In the genomic region with DNA sequence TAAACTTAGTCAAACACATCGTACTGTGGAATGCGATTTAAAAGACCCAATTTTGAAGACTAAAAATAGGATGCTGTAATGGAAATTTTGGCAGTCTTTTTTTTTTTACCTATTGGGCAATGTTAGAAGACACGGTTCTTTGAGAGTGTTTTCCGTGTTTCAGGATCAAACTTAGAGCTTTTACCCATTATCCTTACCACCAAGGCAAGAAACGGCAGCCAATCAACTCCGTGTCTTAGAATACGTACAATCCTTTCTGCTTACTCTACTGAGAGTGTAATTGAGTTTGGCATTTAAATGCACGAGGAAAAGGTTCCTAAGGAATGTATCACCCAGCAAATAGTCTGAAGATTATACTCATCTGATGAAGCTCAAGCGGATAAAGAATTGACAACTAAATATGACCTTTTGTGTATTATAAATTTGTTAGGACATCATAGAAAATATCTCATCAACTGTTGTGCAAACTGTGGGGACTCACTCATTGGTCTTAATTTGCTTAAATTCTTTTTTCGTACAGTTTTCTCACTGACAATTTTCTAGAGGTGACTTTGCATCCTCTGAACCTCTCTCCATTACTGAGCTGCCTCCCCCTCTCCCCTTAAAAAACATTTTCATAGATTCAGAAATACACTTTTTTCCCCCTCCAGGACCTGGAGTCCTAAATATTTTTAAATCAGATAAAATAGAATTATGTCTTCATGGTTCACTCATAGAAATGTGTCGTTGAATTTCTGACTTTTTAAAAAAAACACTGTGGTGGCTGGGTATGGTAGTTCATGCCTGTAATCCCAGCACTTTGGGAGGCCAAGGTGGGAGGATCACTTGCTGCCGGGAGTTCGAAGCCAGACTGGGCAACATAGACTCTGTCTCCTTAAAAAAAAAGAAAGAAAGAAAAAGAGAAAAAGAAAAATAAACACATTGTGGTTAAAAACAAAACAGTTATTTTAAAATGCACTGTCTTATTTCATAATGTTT, we compare ENCODE assay signal across 8 cellular contexts. TPM values are rescaled to one million over a fixed set of nuclear protein-coding genes. Genes with fewer than 3 reads are reported as not detected.
A peak's percentile ranks its signal among the peaks of the same experiment; 100 is the strongest.
DNase-seq lines count a peak whose midpoint lies in the region; ATAC-seq and TF ChIP-seq lines count a peak whose summit lies in the region.

No MANE protein-coding gene starts in this region.

- no peak for TF ChIP-seq CTCF in PC-3 (conservative IDR thresholded peaks at IDR 0.05; ENCODE audit: low read depth, low read length)
- TF ChIP-seq CTCF in chondrocyte (IDR thresholded peaks at IDR 0.05), result no peak

- H3K4me3 ChIP-seq in PC-3 (ENCODE audit: low read length) (peak overlapping the region; percentile 88), mucosa of rectum (ENCODE audit: low read length in 2 of 2) (peak overlapping the region; percentile 91 to 100)

- H3K27me3 ChIP-seq in PC-3 (ENCODE audit: low read length) (no peaks in the 10 kb centered on the region), mucosa of rectum (ENCODE audit: control insufficient read depth in 2 of 2, insufficient read depth in 2 of 2, low read length in 2 of 2) (no peaks in the 10 kb centered on the region)

- POLR2A ChIA-PET in PC-3 (lab: Charles Lee; ENCODE audit: unreplicated experiment), result interaction anchor here (0.6 kb wide), 1 partner anchor 131 kb away, joined by 4 read pairs; no protein-coding TSS in a partner anchor

- peaks cover 67% of the 10 kb centered on the region for H3K4me1 Mint-ChIP-seq in activated naive CD4-positive, alpha-beta T cell treated with anti-CD3 and anti-CD28 coated beads, Interleukin-2, amount 10 ng/mL, durations not matched to agents 7 days and 5 days
- H3K4me1 Mint-ChIP-seq in chondrocyte (ENCODE audit: low read depth), result peaks cover 44% of the 10 kb centered on the region

- no peak for DNase-seq in activated naive CD4-positive, alpha-beta T cell treated with anti-CD3 and anti-CD28 coated beads, Interleukin-2, amount 10 ng/mL, durations not matched to agents 7 days and 5 days
- DNase-seq in activated naive CD4-positive, alpha-beta T cell (lab: John Stamatoyannopoulos, UW), result no peak
- DNase-seq in PC-3, result peak; percentile 68
- DNase-seq in chondrocyte (ENCODE audit: low spot score), result no peak
- DNase-seq in GM19240 (ENCODE audit: insufficient read length, low spot score), result no peak

- CTCF ChIA-PET in activated naive CD4-positive, alpha-beta T cell treated with anti-CD3 and anti-CD28 coated beads, Interleukin-2, amount 10 ng/mL, durations not matched to agents 7 days and 5 days (lab: Charles Lee), result no interaction called here
- CTCF ChIA-PET in PC-3 (lab: Charles Lee), result no interaction called here

- no peaks in the 10 kb centered on the region for H3F3A ChIP-seq in PC-3 (ENCODE audit: low read length, unreplicated experiment)

- H3K4me2 ChIP-seq in PC-3 (ENCODE audit: low read length), result peak overlapping the region; percentile 88

- peak overlapping the region; percentile 98 for H3K4me3 Mint-ChIP-seq in activated naive CD4-positive, alpha-beta T cell treated with anti-CD3 and anti-CD28 coated beads, Interleukin-2, amount 10 ng/mL, durations not matched to agents 7 days and 5 days
- H3K4me3 Mint-ChIP-seq in chondrocyte (ENCODE audit: unreplicated experiment), result peak overlapping the region; percentile 96

- peak overlapping the region; percentile 84 for H2AFZ ChIP-seq in PC-3 (ENCODE audit: low read length)

- H3K9me3 ChIP-seq in PC-3 (ENCODE audit: low read length), result no peaks in the 10 kb centered on the region
- H3K9me3 ChIP-seq in mucosa of rectum (ENCODE audit: control insufficient read depth in 2 of 2, low read length in 2 of 2), result no peaks in the 10 kb centered on the region

- TSS peak; percentile 43 for BruUV-seq in PC-3 (replicated peaks; lab: Mats Ljungman, UMichigan)

- peak overlapping the region; percentile 99 for H3K27ac Mint-ChIP-seq in activated naive CD4-positive, alpha-beta T cell treated with anti-CD3 and anti-CD28 coated beads, Interleukin-2, amount 10 ng/mL, durations not matched to agents 7 days and 5 days
- peak overlapping the region; percentile 91 for H3K27ac Mint-ChIP-seq in chondrocyte (ENCODE audit: unreplicated experiment)

- peaks cover 18% of the 10 kb centered on the region for H3K36me3 Mint-ChIP-seq in activated naive CD4-positive, alpha-beta T cell treated with anti-CD3 and anti-CD28 coated beads, Interleukin-2, amount 10 ng/mL, durations not matched to agents 7 days and 5 days
- H3K36me3 Mint-ChIP-seq in chondrocyte (ENCODE audit: low read depth), result no peaks in the 10 kb centered on the region

- H3K79me2 ChIP-seq in PC-3 (ENCODE audit: low read length), result peaks cover 93% of the 10 kb centered on the region

- peaks cover 14% of the 10 kb centered on the region; the same call in 1 of the 2 replicates for H4K20me1 ChIP-seq in PC-3 (ENCODE audit: low read length)

- no peak for ATAC-seq in PC-3
- no peak for ATAC-seq in GM21529 (IDR thresholded peaks at IDR 0.05; ENCODE audit: unreplicated experiment)
- no peak for ATAC-seq in GM19035 (IDR thresholded peaks at IDR 0.05; ENCODE audit: unreplicated experiment)

- peaks cover 31% of the 10 kb centered on the region for H3K4me1 ChIP-seq in PC-3 (ENCODE audit: insufficient read depth, low read length)
- H3K4me1 ChIP-seq in mucosa of rectum (ENCODE audit: control insufficient read depth in 2 of 2, insufficient read depth in 2 of 2, low read length in 2 of 2), result peaks cover 32 to 37% of the 10 kb centered on the region in 2 donors

- no peaks in the 10 kb centered on the region; the same call in 1 of the 2 replicates for H3K36me3 ChIP-seq in PC-3 (ENCODE audit: low read depth, low read length)
- H3K36me3 ChIP-seq in mucosa of rectum (ENCODE audit: control insufficient read depth in 2 of 2, insufficient read depth in 2 of 2, low read length in 2 of 2), result peaks cover 0 to 3% of the 10 kb centered on the region in 2 donors

- no peaks in the 10 kb centered on the region for H3K27me3 Mint-ChIP-seq in activated naive CD4-positive, alpha-beta T cell treated with anti-CD3 and anti-CD28 coated beads, Interleukin-2, amount 10 ng/mL, durations not matched to agents 7 days and 5 days
- no peaks in the 10 kb centered on the region for H3K27me3 Mint-ChIP-seq in chondrocyte (ENCODE audit: low read depth)

- no peaks in the 10 kb centered on the region for H3K9me2 ChIP-seq in PC-3 (replicated peaks; ENCODE audit: low read length)

- H3K9me3 Mint-ChIP-seq in activated naive CD4-positive, alpha-beta T cell treated with anti-CD3 and anti-CD28 coated beads, Interleukin-2, amount 10 ng/mL, durations not matched to agents 7 days and 5 days, result peaks cover 1% of the 10 kb centered on the region
- no peaks in the 10 kb centered on the region for H3K9me3 Mint-ChIP-seq in chondrocyte (ENCODE audit: low read depth)

- intact Hi-C loops in PC-3 (cut with micrococcal nuclease), result loop anchor here (2.0 to 10.0 kb wide), 2 partner anchors 49 to 187 kb away; no protein-coding TSS in a partner anchor

- H3K27ac ChIP-seq in PC-3 (ENCODE audit: low read length), result peak overlapping the region; percentile 68
- H3K27ac ChIP-seq in mucosa of rectum (ENCODE audit: low read depth in 2 of 2, low read length in 2 of 2), result peak overlapping the region; percentile 90 to 97

- peak overlapping the region; percentile 89 for H3K9ac ChIP-seq in PC-3 (ENCODE audit: low read length)
- H3K9ac ChIP-seq in mucosa of rectum (ENCODE audit: low read depth in 1 of 2, low read length in 2 of 2), result peak overlapping the region; percentile 96 to 99

RNA-seq across cellular contexts. Expression of gene CNST, which starts 1.3 kb away (rescaled TPM):
- total RNA-seq in PC-3 (2014; rRNA removed) (13.5 and 15.0 TPM in 2 replicates), chondrocyte (22.3 to 25.6 TPM (median 25.2 TPM) in 3 replicates)

RNA-seq across cellular contexts. Expression of gene TFB2M, which starts 1.5 kb away (rescaled TPM):
- total RNA-seq in PC-3 (2014; rRNA removed), result 30.7 and 47.0 TPM in 2 replicates
- 9.6 to 12.3 TPM (median 10.6 TPM) in 3 replicates for total RNA-seq in chondrocyte
